In genomic region chr4:7761720-7762119, GRCh38 we compare ENCODE assay signal across 8 cellular contexts.
A peak's percentile ranks its signal among the peaks of the same experiment; 100 is the strongest.
DNase-seq lines count a peak whose midpoint lies in the region; ATAC-seq, FAIRE-seq and TF ChIP-seq lines count a peak whose summit lies in the region.
"Had no signal": no experiment of that assay in that cellular context is flagged by ENCODE, and none has a peak within 500 bp of the region (broad histone marks: within the 10 kb centered on the region; RNA-seq: fewer than 3 reads in every experiment).

No MANE protein-coding gene starts in this region.

- peaks cover 8% of the 10 kb centered on the region for H3K4me1 ChIP-seq in rectal smooth muscle tissue (ENCODE audit: control insufficient read depth, insufficient read depth, low read length)

- TF ChIP-seq POLR2A in GM12891 (IDR thresholded peaks at IDR 0.05; ENCODE audit: low read depth, low read length): no peak

- peaks cover 18% of the 10 kb centered on the region for H3K36me3 ChIP-seq in rectal smooth muscle tissue (ENCODE audit: control insufficient read depth, insufficient read depth, low read length)

- DNase-seq in GM12891 (ENCODE audit: insufficient read length, low spot score): peak; percentile 82
- peak; percentile 13 for DNase-seq in RPMI7951 (ENCODE audit: low read depth)
- peak; percentile 62 for DNase-seq in activated naive CD4-positive, alpha-beta T cell treated with anti-CD3 and anti-CD28 coated beads, Interleukin-2, amount 50 U/mL, for 16 hours
- peak; percentile 88 for DNase-seq in Right ventricle myocardium inferior (ENCODE audit: missing footprints)

- intact Hi-C loops in Right ventricle myocardium inferior (cut with DNase I): loop anchor here (1.0 kb wide), 1 partner anchor 41 kb away; no protein-coding TSS in a partner anchor

- H3K4me3 ChIP-seq in rectal smooth muscle tissue (ENCODE audit: low read length): no peak overlapping the region

- ATAC-seq in HG02852 (IDR thresholded peaks at IDR 0.05; ENCODE audit: unreplicated experiment) (peak; percentile 80), Right ventricle myocardium inferior (peak; percentile 94), HG03469 (IDR thresholded peaks at IDR 0.05; ENCODE audit: unreplicated experiment) (no peak)

- H3K27me3 ChIP-seq in rectal smooth muscle tissue (ENCODE audit: control insufficient read depth, insufficient read depth, low read length): no peaks in the 10 kb centered on the region

- no peak overlapping the region for H3K9ac ChIP-seq in rectal smooth muscle tissue (ENCODE audit: low read length)

- peak; percentile 91 for FAIRE-seq in GM12891 (lab: Jason Lieb, UNC)
- FAIRE-seq: endometrium had no signal

- H3K27ac ChIP-seq in rectal smooth muscle tissue (ENCODE audit: low read depth, low read length): peak overlapping the region; percentile 64

TF ChIP-seq in GM12891, 5 proteins besides CTCF, POLR2A, EP300 and RAD21:
- TF ChIP-seq TAF1 (IDR thresholded peaks at IDR 0.05; ENCODE audit: low read depth, low read length) (no peak), POU2F2 (IDR thresholded peaks at IDR 0.05; ENCODE audit: low read depth, low read length) (no peak), POLR2AphosphoS5 (IDR thresholded peaks at IDR 0.05; ENCODE audit: low read depth, low read length) (no peak), PAX5 (IDR thresholded peaks at IDR 0.05; ENCODE audit: insufficient read depth, low read length, severe bottlenecking) (no peak), SPI1 (IDR thresholded peaks at IDR 0.05; ENCODE audit: low read depth, low read length) (no peak)

Comparison
In these comparisons a context has a peak if more than half of its experiments do, and no peak if none do; other contexts are left out.
1. DNase-seq: peak in every context shown above with its lines; median percentile 88 in Right ventricle myocardium inferior; 82 in GM12891; 62 in activated naive CD4-positive, alpha-beta T cell treated with anti-CD3 and anti-CD28 coated beads, Interleukin-2, amount 50 U/mL, for 16 hours; 13 in RPMI7951.